17 cellular contexts compared by ENCODE assay signal in genomic region chr2:120620025-120620793, GRCh38.
A peak's percentile ranks its signal among the peaks of the same experiment; 100 is the strongest.
DNase-seq lines count a peak whose midpoint lies in the region; ATAC-seq, FAIRE-seq and TF ChIP-seq lines count a peak whose summit lies in the region.
"Had no signal": no experiment of that assay in that cellular context is flagged by ENCODE, and none has a peak within 500 bp of the region (broad histone marks: within the 10 kb centered on the region; RNA-seq: fewer than 3 reads in every experiment).

No MANE protein-coding gene starts in this region.

- in situ Hi-C loops in HepG2 (cut with HindIII; ENCODE audit: extremely low pct_ligation_motif_present, low pct_unique_long_range_greater_than_20kb) = no loop called here

- H4K20me1 ChIP-seq in HepG2 (ENCODE audit: insufficient read depth, low read length) = no peaks in the 10 kb centered on the region

- H3K4me3 ChIP-seq in HepG2 (replicated peaks in 1 of 3; ENCODE audit: insufficient read depth in 1 of 3, low read depth in 2 of 3, low read length in 3 of 3) (no peak overlapping the region), right lobe of liver (no peak overlapping the region), fibroblast of villous mesenchyme (ENCODE audit: low read depth, low read length) (no peak overlapping the region), small intestine (ENCODE audit: low read depth in 1 of 2, low read length in 2 of 2) (no peak overlapping the region), BE2C (ENCODE audit: low read depth, low read length) (no peak overlapping the region)
- H3K4me3 ChIP-seq: body of pancreas, lung, tibial nerve had no signal

- no TSS peak for BruUV-seq in HepG2 (replicated peaks; lab: Mats Ljungman, UMichigan)

- FAIRE-seq in HepG2 (lab: Jason Lieb, UNC) (no peak), small intestine (lab: Jason Lieb, UNC) (no peak)

- DNase-seq in HepG2 (ENCODE audit: low spot score) (no peak), right lobe of liver (no peak), SKM-1 (lab: John Stamatoyannopoulos, UW; ENCODE audit: unreplicated experiment) (peak; percentile 38), fibroblast of villous mesenchyme (ENCODE audit: low read depth) (peak; percentile 13), small intestine (no peak), sciatic nerve (ENCODE audit: low spot score) (no peak), BE2C (no peak)
- DNase-seq in activated CD4-positive, CD25-positive, alpha-beta regulatory T cell treated with anti-CD3 and anti-CD28 coated beads, Interleukin-2, amount 50 U/mL, for 72 hours = no peak
- DNase-seq: ACHN; activated CD4-positive, alpha-beta T cell treated with anti-CD3 and anti-CD28 coated beads for 4 hours; body of pancreas; DMS79; effector memory CD4-positive, alpha-beta T cell; NCI-H2227 treated with DMSO at 0.1 percent for 48 hours; stimulated activated CD4-positive, alpha-beta T cell treated with anti-CD3 and anti-CD28 coated beads, Interleukin-15, amount 100 ng/mL, for 24 hours had no signal

- H3K4me1 ChIP-seq in HepG2 (ENCODE audit: insufficient read depth, low read length) = peaks cover 29% of the 10 kb centered on the region
- H3K4me1 ChIP-seq in right lobe of liver = no peaks in the 10 kb centered on the region
- H3K4me1 ChIP-seq in small intestine (ENCODE audit: control insufficient read depth in 2 of 2, insufficient read depth in 1 of 2, low read depth in 1 of 2, low read length in 1 of 2) = no peaks in the 10 kb centered on the region
- H3K4me1 ChIP-seq in BE2C = no peaks in the 10 kb centered on the region
- H3K4me1 ChIP-seq: tibial nerve had no signal

- H3K27me3 ChIP-seq in HepG2 (ENCODE audit: control insufficient read depth in 1 of 2, insufficient read depth in 2 of 2, low read length in 2 of 2) = peaks cover 3 to 30% of the 10 kb centered on the region in 2 experiments; a peak in 4 of 5 replicates
- no peaks in the 10 kb centered on the region for H3K27me3 ChIP-seq in right lobe of liver
- no peaks in the 10 kb centered on the region for H3K27me3 ChIP-seq in small intestine (ENCODE audit: control insufficient read depth in 2 of 2, insufficient read depth in 2 of 2, low read length in 2 of 2)
- H3K27me3 ChIP-seq in BE2C = no peaks in the 10 kb centered on the region
- H3K27me3 ChIP-seq: body of pancreas, tibial nerve had no signal

- intact Hi-C loops in HepG2 (cut with micrococcal nuclease; ENCODE audit: unreplicated experiment) = no loop called here
- intact Hi-C loops in right lobe of liver (cut with DNase I) = no loop called here
- intact Hi-C loops in sciatic nerve (cut with DNase I) = no loop called here

- no peaks in the 10 kb centered on the region for H3K9me3 ChIP-seq in HepG2 (ENCODE audit: low read length)
- no peaks in the 10 kb centered on the region for H3K9me3 ChIP-seq in right lobe of liver
- H3K9me3 ChIP-seq in small intestine (ENCODE audit: control insufficient read depth, low read depth) = no peaks in the 10 kb centered on the region
- H3K9me3 ChIP-seq in BE2C = no peaks in the 10 kb centered on the region
- H3K9me3 ChIP-seq: body of pancreas had no signal

- no peak for TF ChIP-seq RAD21 in HepG2 (CRISPR knock-in tag; IDR thresholded peaks at IDR 0.05)

- TF ChIP-seq CTCF in HepG2 (CRISPR knock-in tag; IDR thresholded peaks at IDR 0.05) (no peak), right lobe of liver (IDR thresholded peaks at IDR 0.05) (no peak), fibroblast of villous mesenchyme (IDR thresholded peaks at IDR 0.05; ENCODE audit: insufficient read depth, low read depth, low read length) (no peak), BE2C (IDR thresholded peaks at IDR 0.05; ENCODE audit: low read depth, low read length) (no peak)

- POLR2A ChIA-PET in HepG2 (lab: Yijun Ruan, JAX) = interaction anchor here (1.0 to 1.1 kb wide), 3 partner anchors 67 to 154 kb away, joined by 3 to 4 read pairs (median 3); no protein-coding TSS in a partner anchor

- H3K4me2 ChIP-seq in HepG2 (ENCODE audit: low read depth, low read length) = peak overlapping the region; percentile 22

- H3K79me2 ChIP-seq in HepG2 (ENCODE audit: insufficient read depth, low read length) = no peaks in the 10 kb centered on the region

- no peak for TF ChIP-seq POLR2A in HepG2 (IDR thresholded peaks at IDR 0.05; ENCODE audit: insufficient read depth in 1 of 2, low read depth in 2 of 2, low read length in 2 of 2)
- no peak for TF ChIP-seq POLR2A in right lobe of liver (IDR thresholded peaks at IDR 0.05)

- H3K36me3 ChIP-seq in HepG2 (replicated peaks in 1 of 2; ENCODE audit: control insufficient read depth in 1 of 2, insufficient read depth in 2 of 2, low read length in 2 of 2) (no peaks in the 10 kb centered on the region), right lobe of liver (no peaks in the 10 kb centered on the region), small intestine (ENCODE audit: control insufficient read depth in 2 of 2, insufficient read depth in 2 of 2, low read length in 2 of 2) (no peaks in the 10 kb centered on the region), BE2C (no peaks in the 10 kb centered on the region)
- H3K36me3 ChIP-seq: tibial nerve had no signal

- TF ChIP-seq EP300 in HepG2 (IDR thresholded peaks at IDR 0.05; ENCODE audit: low read depth in 2 of 2, low read length in 2 of 2) = no peak
- TF ChIP-seq EP300 in HepG2 (CRISPR knock-in tag; IDR thresholded peaks at IDR 0.05; ENCODE audit: borderline replicate concordance) = no peak

- WGBS in HepG2 (ENCODE audit: low lambda C conversion rate) = 40% methylated on average over 4 of the region's 4 CpGs
- WGBS in right lobe of liver (ENCODE audit: insufficient coverage, low coverage, low lambda C conversion rate, missing lambda C conversion rate) = 87% methylated on average over 3 of the region's 4 CpGs
- 76 to 87% (median 86%) methylated on average over 4 of the region's 4 CpGs for WGBS in small intestine, 3 donors

- H2AFZ ChIP-seq in HepG2 (ENCODE audit: low read length) = no peak overlapping the region

- no peak overlapping the region for H3K27ac ChIP-seq in HepG2 (ENCODE audit: extremely low read length, insufficient read depth, low read length)
- no peak overlapping the region for H3K27ac ChIP-seq in right lobe of liver
- H3K27ac ChIP-seq in small intestine (ENCODE audit: low read depth in 1 of 2, low read length in 1 of 2) = no peak overlapping the region
- H3K27ac ChIP-seq: tibial nerve had no signal

- no peak overlapping the region for H3K9ac ChIP-seq in HepG2 (ENCODE audit: insufficient read depth, low read depth, low read length)

- CTCF ChIA-PET in HepG2 (lab: Yijun Ruan, JAX; ENCODE audit: low intra/inter-chr PET ratio, low total read pairs) = no interaction called here

- ATAC-seq in HepG2 (no peak), right lobe of liver (no peak), sciatic nerve (no peak)

TF ChIP-seq in HepG2, 621 proteins besides CTCF, POLR2A, EP300 and RAD21 (continues in another document):
- TF ChIP-seq FOXP1 (IDR thresholded peaks at IDR 0.05) (no peak), FOXP1 (CRISPR knock-in tag; IDR thresholded peaks at IDR 0.05) (no peak), STAT5B (CRISPR knock-in tag; IDR thresholded peaks at IDR 0.05) (no peak), HNF1A (IDR thresholded peaks at IDR 0.05; ENCODE audit: low read depth) (0 out of 2 replicates have a peak, but pooled peaks have one; percentile 23), HNF1A (CRISPR knock-in tag; IDR thresholded peaks at IDR 0.05; ENCODE audit: borderline replicate concordance) (no peak), NCOA5 (CRISPR knock-in tag; IDR thresholded peaks at IDR 0.05) (no peak), STAG1 (CRISPR knock-in tag; IDR thresholded peaks at IDR 0.05) (no peak), ZNF709 (CRISPR knock-in tag; IDR thresholded peaks at IDR 0.05) (no peak), THAP8 (CRISPR knock-in tag; IDR thresholded peaks at IDR 0.05; ENCODE audit: borderline replicate concordance) (no peak)
- TF ChIP-seq, protein P1, sequence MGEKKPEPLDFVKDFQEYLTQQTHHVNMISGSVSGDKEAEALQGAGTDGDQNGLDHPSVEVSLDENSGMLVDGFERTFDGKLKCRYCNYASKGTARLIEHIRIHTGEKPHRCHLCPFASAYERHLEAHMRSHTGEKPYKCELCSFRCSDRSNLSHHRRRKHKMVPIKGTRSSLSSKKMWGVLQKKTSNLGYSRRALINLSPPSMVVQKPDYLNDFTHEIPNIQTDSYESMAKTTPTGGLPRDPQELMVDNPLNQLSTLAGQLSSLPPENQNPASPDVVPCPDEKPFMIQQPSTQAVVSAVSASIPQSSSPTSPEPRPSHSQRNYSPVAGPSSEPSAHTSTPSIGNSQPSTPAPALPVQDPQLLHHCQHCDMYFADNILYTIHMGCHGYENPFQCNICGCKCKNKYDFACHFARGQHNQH (CRISPR knock-in tag; IDR thresholded peaks at IDR 0.05) = no peak

Comparison
In these comparisons a context has a peak if more than half of its experiments do, and no peak if none do; other contexts are left out.
1. DNase-seq: peak in SKM-1 (single experiment) and fibroblast of villous mesenchyme (single experiment); none in HepG2 (single experiment), right lobe of liver (0 of 3), activated CD4-positive, CD25-positive, alpha-beta regulatory T cell treated with anti-CD3 and anti-CD28 coated beads, Interleukin-2, amount 50 U/mL, for 72 hours (single experiment), small intestine (single experiment), sciatic nerve (single experiment) and BE2C (single experiment).